ENCODE assay signal across 9 cellular contexts in the genomic region with DNA sequence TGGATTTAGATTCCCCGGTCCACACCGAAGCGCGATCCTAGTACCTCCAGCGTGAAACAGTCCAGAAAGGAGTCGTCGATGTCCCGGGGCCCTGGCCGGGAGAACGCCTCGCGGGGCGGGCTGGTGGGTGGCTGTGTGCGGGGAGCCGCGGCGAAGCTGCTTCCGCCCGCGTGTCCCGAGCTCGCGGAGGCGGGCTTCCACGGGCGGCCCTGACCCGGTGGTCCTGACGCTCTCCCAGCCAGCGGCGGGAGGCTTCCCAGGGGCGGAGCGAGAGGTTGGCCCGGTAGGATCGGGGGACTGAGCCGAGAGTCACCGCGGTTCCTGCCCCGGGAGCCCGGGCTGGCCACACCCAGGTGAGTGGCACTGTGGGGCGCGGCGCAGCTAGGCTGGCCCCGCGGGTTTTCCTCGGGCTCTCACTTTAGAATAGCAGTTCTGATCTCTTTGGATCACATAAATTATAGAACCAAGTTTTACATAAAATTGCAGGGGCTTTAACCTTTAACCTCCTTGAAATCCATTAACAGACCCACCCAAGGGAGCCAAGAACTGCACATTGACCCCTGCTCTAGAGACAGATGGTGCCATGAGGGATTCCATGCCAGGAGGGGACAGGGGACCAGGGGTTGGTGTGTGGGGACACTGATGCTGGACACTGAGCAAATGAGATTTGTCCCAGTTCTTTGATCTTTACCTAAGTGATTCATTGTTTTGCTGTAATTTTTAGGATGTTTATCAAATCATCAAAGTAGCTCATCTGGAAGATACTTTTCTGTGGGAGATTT. TPM values are rescaled to one million over a fixed set of nuclear protein-coding genes. Genes with fewer than 3 reads are reported as not detected.
DNase-seq lines count a peak whose midpoint lies in the region; ATAC-seq and TF ChIP-seq lines count a peak whose summit lies in the region.
"Had no signal": no experiment of that assay in that cellular context is flagged by ENCODE, and none has a peak within 500 bp of the region (broad histone marks: within the 10 kb centered on the region; RNA-seq: fewer than 3 reads in every experiment).

No MANE protein-coding gene starts in this region.

- no peak overlapping the region for H3K27ac Mint-ChIP-seq in mesothelial cell of epicardium

- H3K4me3 ChIP-seq in ACC112 (ENCODE audit: low read depth, low read length) = peak overlapping the region; percentile 60
- H3K4me3 ChIP-seq in NT2/D1 (ENCODE audit: insufficient read length, low read depth) = peak overlapping the region; percentile 26
- peak overlapping the region; percentile 39 for H3K4me3 ChIP-seq in effector memory CD4-positive, alpha-beta T cell (ENCODE audit: insufficient read depth, low read depth, low read length, poor library complexity, severe bottlenecking)

- H3K9me3 ChIP-seq in NT2/D1 (ENCODE audit: insufficient read depth, low read length) = no peaks in the 10 kb centered on the region
- H3K9me3 ChIP-seq in effector memory CD4-positive, alpha-beta T cell (ENCODE audit: control insufficient read depth, low read length) = no peaks in the 10 kb centered on the region

- DNase-seq in NT2/D1 (ENCODE audit: low read depth, low spot score) = no peak
- no peak for DNase-seq in effector memory CD4-positive, alpha-beta T cell
- DNase-seq in mesothelial cell of epicardium (ENCODE audit: low spot score in 2 of 2, unreplicated experiment in 2 of 2) = no peak
- no peak for DNase-seq in NCI-H2081 treated with DMSO at 0.1 percent for 48 hours (lab: John Stamatoyannopoulos, UW)

- H3K79me2 ChIP-seq in ACC112 (ENCODE audit: control insufficient read depth, insufficient read depth, low read length, unreplicated experiment) = no peaks in the 10 kb centered on the region

- no peak for TF ChIP-seq CTCF in mesothelial cell of epicardium (IDR thresholded peaks at IDR 0.05; ENCODE audit: unreplicated experiment)

- H2AFZ ChIP-seq in ACC112 (ENCODE audit: low read length, unreplicated experiment) = peak overlapping the region; percentile 49

- H3K4me1 ChIP-seq in ACC112 (ENCODE audit: control insufficient read depth, insufficient read depth, low read length, unreplicated experiment) (peaks cover 2% of the 10 kb centered on the region), NT2/D1 (ENCODE audit: insufficient read depth, insufficient read length) (no peaks in the 10 kb centered on the region)
- peaks cover 4% of the 10 kb centered on the region for H3K4me1 ChIP-seq in effector memory CD4-positive, alpha-beta T cell (ENCODE audit: control insufficient read depth, insufficient read depth, low read length, poor library complexity, severe bottlenecking)

- peak overlapping the region; percentile 42 for H3K9ac ChIP-seq in NT2/D1 (ENCODE audit: insufficient read length, low read depth)

- peaks cover 13% of the 10 kb centered on the region for H3K4me1 Mint-ChIP-seq in mesothelial cell of epicardium

- H3K4me3 Mint-ChIP-seq in mesothelial cell of epicardium = peak overlapping the region; percentile 22

- no peaks in the 10 kb centered on the region for H3K36me3 ChIP-seq in ACC112 (ENCODE audit: insufficient read depth, low read length)
- no peaks in the 10 kb centered on the region for H3K36me3 ChIP-seq in NT2/D1 (ENCODE audit: insufficient read depth, insufficient read length, low read length)
- H3K36me3 ChIP-seq in effector memory CD4-positive, alpha-beta T cell (ENCODE audit: control insufficient read depth, insufficient read depth, low read length) = no peaks in the 10 kb centered on the region

- H3K9me3 Mint-ChIP-seq in mesothelial cell of epicardium = no peaks in the 10 kb centered on the region

- no peak overlapping the region for H3K27ac ChIP-seq in ACC112 (ENCODE audit: low read depth, low read length)
- H3K27ac ChIP-seq in effector memory CD4-positive, alpha-beta T cell (ENCODE audit: insufficient read depth, low read length, poor library complexity, severe bottlenecking) = no peak overlapping the region

- H3K27me3 ChIP-seq in ACC112 (ENCODE audit: insufficient read depth, low read length) (peaks cover 23% of the 10 kb centered on the region), NT2/D1 (ENCODE audit: insufficient read depth, insufficient read length) (peaks cover 15% of the 10 kb centered on the region)
- peaks cover 17% of the 10 kb centered on the region for H3K27me3 ChIP-seq in effector memory CD4-positive, alpha-beta T cell (replicated peaks; ENCODE audit: control insufficient read depth, insufficient read depth, low read length, poor library complexity, severe bottlenecking)

- ATAC-seq in GM21423 (IDR thresholded peaks at IDR 0.05; ENCODE audit: unreplicated experiment) (no peak), HG03521 (IDR thresholded peaks at IDR 0.05; ENCODE audit: unreplicated experiment) (no peak), GM18868 (IDR thresholded peaks at IDR 0.05; ENCODE audit: unreplicated experiment) (no peak)

- H3K36me3 Mint-ChIP-seq in mesothelial cell of epicardium = no peaks in the 10 kb centered on the region

- H3K27me3 Mint-ChIP-seq in mesothelial cell of epicardium (ENCODE audit: low read depth) = peaks cover 2% of the 10 kb centered on the region

RNA-seq across cellular contexts. Expression of a gene that starts 29.2 kb away (rescaled TPM):
- not detected in 3 replicates for total RNA-seq in mesothelial cell of epicardium
- total RNA-seq: subcutaneous adipose tissue had no signal
